In the genomic region with DNA sequence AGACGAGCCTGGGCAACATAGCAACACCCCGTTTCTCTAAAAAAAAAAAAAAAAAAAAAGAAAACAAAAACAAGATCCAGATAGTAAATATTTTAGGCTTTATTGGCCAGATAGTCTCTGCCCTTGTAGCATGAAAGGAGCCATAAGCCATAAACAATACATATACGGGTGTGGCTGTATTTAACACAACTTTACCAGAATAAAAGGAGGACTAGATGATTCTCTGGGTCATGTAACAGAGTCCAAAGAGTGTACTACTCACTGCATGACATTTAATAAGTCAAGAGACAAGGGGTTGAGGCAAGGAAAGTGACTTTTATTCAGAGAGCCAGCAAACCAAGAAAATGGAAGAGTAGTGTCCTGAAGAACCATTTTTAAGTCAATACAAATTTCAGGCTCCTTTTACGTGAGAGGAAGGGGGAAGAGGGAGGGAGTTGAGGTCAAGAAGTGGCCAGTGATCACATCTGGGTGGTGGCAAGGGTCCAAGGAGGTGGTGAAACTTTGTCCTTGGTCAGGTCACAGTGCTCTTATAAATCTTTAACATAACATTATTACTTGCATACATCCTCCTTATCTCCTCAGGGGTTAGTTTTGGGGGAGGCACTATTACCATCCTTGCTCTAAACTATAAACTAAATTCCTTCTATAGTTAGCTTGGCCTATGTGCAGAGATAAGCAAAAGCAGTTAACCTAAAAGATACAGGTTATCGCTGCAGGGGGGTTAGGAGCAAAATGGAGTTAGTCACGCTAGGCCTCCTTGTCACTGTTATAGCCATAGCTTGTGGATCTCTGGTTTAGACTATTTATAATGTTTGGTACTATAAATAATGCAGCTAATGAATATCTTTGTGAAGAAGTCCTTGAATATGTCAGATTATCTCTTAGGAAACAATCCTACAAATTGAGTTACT, we compare ENCODE assay signal across 21 cellular contexts.
"Had no signal": no experiment of that assay in that cellular context is flagged by ENCODE, and none has a peak within 500 bp of the region (broad histone marks: within the 10 kb centered on the region; RNA-seq: fewer than 3 reads in every experiment).

No MANE protein-coding gene starts in this region.

- H3K9me3 Mint-ChIP-seq: activated CD4-positive, alpha-beta memory T cell treated with anti-CD3 and anti-CD28 coated beads, Interleukin-2, amount 10 ng/mL, durations not matched to agents 7 days and 5 days; effector memory CD8-positive, alpha-beta T cell had no signal

- H3K36me3 ChIP-seq: cardiac muscle cell, left lung, neural progenitor cell, prostate gland, stomach, upper lobe of left lung had no signal

- H2AFZ ChIP-seq: neural progenitor cell had no signal

- H3K27ac ChIP-seq: cardiac muscle cell, epithelial cell of prostate, left lung, neural progenitor cell, prostate gland, stomach, upper lobe of left lung had no signal

- ATAC-seq: activated CD8-positive, alpha-beta memory T cell treated with anti-CD3 and anti-CD28 coated beads, Interleukin-2, amount 10 ng/mL, durations not matched to agents 7 days and 5 days; effector memory CD8-positive, alpha-beta T cell; left lung; right cardiac atrium; WTC11 had no signal

- H3K9me3 ChIP-seq: prostate gland had no signal

- H3K4me1 Mint-ChIP-seq: neural progenitor cell had no signal

- H3K9ac ChIP-seq: neural progenitor cell had no signal

- H3K4me2 ChIP-seq: neural progenitor cell had no signal

- H3K4me3 ChIP-seq: cardiac muscle cell, left lung, neural progenitor cell, prostate gland, stomach, upper lobe of left lung had no signal

- H3K4me1 ChIP-seq: neural progenitor cell, prostate gland had no signal

- H3K4me3 Mint-ChIP-seq: activated CD4-positive, alpha-beta memory T cell treated with anti-CD3 and anti-CD28 coated beads, Interleukin-2, amount 10 ng/mL, durations not matched to agents 7 days and 5 days; activated CD8-positive, alpha-beta memory T cell treated with anti-CD3 and anti-CD28 coated beads, Interleukin-2, amount 10 ng/mL, durations not matched to agents 7 days and 5 days; activated naive CD8-positive, alpha-beta T cell treated with anti-CD3 and anti-CD28 coated beads for 36 hours; effector memory CD8-positive, alpha-beta T cell; neural progenitor cell; WTC11 had no signal

- H3K27me3 Mint-ChIP-seq: activated CD4-positive, alpha-beta memory T cell treated with anti-CD3 and anti-CD28 coated beads, Interleukin-2, amount 10 ng/mL, durations not matched to agents 7 days and 5 days; activated CD8-positive, alpha-beta memory T cell treated with anti-CD3 and anti-CD28 coated beads, Interleukin-2, amount 10 ng/mL, durations not matched to agents 7 days and 5 days; activated naive CD8-positive, alpha-beta T cell treated with anti-CD3 and anti-CD28 coated beads for 36 hours; effector memory CD8-positive, alpha-beta T cell; naive B cell had no signal

- H3K27me3 ChIP-seq: cardiac muscle cell, left lung, neural progenitor cell, stomach, upper lobe of left lung had no signal

- FAIRE-seq: frontal cortex, kidney had no signal

- H3K36me3 Mint-ChIP-seq: activated CD8-positive, alpha-beta memory T cell treated with anti-CD3 and anti-CD28 coated beads, Interleukin-2, amount 10 ng/mL, durations not matched to agents 7 days and 5 days; activated naive CD8-positive, alpha-beta T cell treated with anti-CD3 and anti-CD28 coated beads for 36 hours; neural progenitor cell had no signal

- H3K27ac Mint-ChIP-seq: activated CD4-positive, alpha-beta memory T cell treated with anti-CD3 and anti-CD28 coated beads, Interleukin-2, amount 10 ng/mL, durations not matched to agents 7 days and 5 days; activated CD8-positive, alpha-beta memory T cell treated with anti-CD3 and anti-CD28 coated beads, Interleukin-2, amount 10 ng/mL, durations not matched to agents 7 days and 5 days; activated naive CD8-positive, alpha-beta T cell treated with anti-CD3 and anti-CD28 coated beads for 36 hours; neural progenitor cell; WTC11 had no signal

- DNase-seq: activated CD4-positive, alpha-beta memory T cell treated with anti-CD3 and anti-CD28 coated beads, Interleukin-2, amount 10 ng/mL, durations not matched to agents 7 days and 5 days; activated CD4-positive, alpha-beta T cell treated with anti-CD3 and anti-CD28 coated beads for 48 hours; activated CD8-positive, alpha-beta memory T cell treated with anti-CD3 and anti-CD28 coated beads, Interleukin-2, amount 10 ng/mL, durations not matched to agents 7 days and 5 days; activated naive CD8-positive, alpha-beta T cell treated with anti-CD3 and anti-CD28 coated beads for 36 hours; amygdala; effector memory CD8-positive, alpha-beta T cell; hypothalamus; kidney; left lung; naive B cell; right cardiac atrium; stimulated activated CD4-positive, alpha-beta T cell treated with anti-CD3 and anti-CD28 coated beads, Interleukin-15, amount 100 ng/mL, for 24 hours; stimulated activated CD4-positive, alpha-beta T cell treated with anti-CD3 and anti-CD28 coated beads, Interleukin-2, amount 100 ng/mL, for 48 hours; stomach; upper lobe of left lung had no signal
